29 cellular contexts compared by ENCODE assay signal in the genomic region with DNA sequence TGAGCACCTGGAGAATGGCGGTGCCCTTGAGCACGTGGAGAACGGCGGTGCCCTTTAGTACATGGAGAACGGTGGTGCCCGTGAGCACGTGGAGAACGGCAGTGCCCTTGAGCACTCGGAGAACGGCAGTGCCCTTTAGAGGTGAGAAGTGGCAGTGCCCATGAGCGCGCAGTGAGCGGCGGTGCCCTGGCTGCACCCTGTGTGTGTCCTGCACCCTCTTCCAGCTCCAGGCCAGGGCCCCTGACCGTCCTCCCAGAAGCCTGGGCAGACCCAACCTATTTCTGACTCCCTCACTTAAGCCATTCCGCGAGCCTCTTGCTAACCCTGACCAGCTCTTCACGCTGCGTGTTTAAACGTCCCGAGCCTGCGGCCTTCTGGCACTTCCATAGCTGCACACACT.
DNase-seq lines count a peak whose midpoint lies in the region; ATAC-seq and TF ChIP-seq lines count a peak whose summit lies in the region.
"Had no signal": no experiment of that assay in that cellular context is flagged by ENCODE, and none has a peak within 500 bp of the region (broad histone marks: within the 10 kb centered on the region; RNA-seq: fewer than 3 reads in every experiment).

No MANE protein-coding gene starts in this region.

- H3K36me3 Mint-ChIP-seq in activated T-cell treated with anti-CD3 and anti-CD28 coated beads, Interleukin-2, amount 50 U/mL, for 24 hours (ENCODE audit: low read depth), result peaks cover 1% of the 10 kb centered on the region
- peaks cover 2 to 8% of the 10 kb centered on the region in 2 donors for H3K36me3 Mint-ChIP-seq in activated T-cell treated with anti-CD3 and anti-CD28 coated beads, Interleukin-2, amount 50 U/mL, for 72 hours (ENCODE audit: insufficient read depth in 2 of 2)

- H3K4me1 Mint-ChIP-seq in activated T-cell treated with anti-CD3 and anti-CD28 coated beads, Interleukin-2, amount 50 U/mL, for 24 hours (ENCODE audit: low read depth), result peaks cover 2% of the 10 kb centered on the region
- no peaks in the 10 kb centered on the region for H3K4me1 Mint-ChIP-seq in activated T-cell treated with anti-CD3 and anti-CD28 coated beads, Interleukin-2, amount 50 U/mL, for 72 hours (ENCODE audit: low read depth)
- H3K4me1 Mint-ChIP-seq: GM23338 had no signal

- no peaks in the 10 kb centered on the region for H4K20me1 ChIP-seq in Karpas-422 (ENCODE audit: insufficient read depth, low read depth, low read length)

- no peak overlapping the region for H2AFZ ChIP-seq in Karpas-422 (ENCODE audit: low read length)
- H2AFZ ChIP-seq: GM23338 had no signal

- no peak overlapping the region for H3K27ac ChIP-seq in left lung
- H3K27ac ChIP-seq in sigmoid colon, result no peak overlapping the region
- H3K27ac ChIP-seq in Karpas-422 (ENCODE audit: low read length), result no peak overlapping the region
- H3K27ac ChIP-seq: A549, adrenal gland, brain microvascular endothelial cell, lower lobe of right lung, RWPE1, thoracic aorta had no signal

- WGBS in sigmoid colon, 2 donors, result 88 to 95% methylated on average over 22 of the region's 22 CpGs

- TF ChIP-seq EP300 in sigmoid colon (IDR thresholded peaks at IDR 0.05), result no peak

- H3K27ac Mint-ChIP-seq in activated T-cell treated with anti-CD3 and anti-CD28 coated beads, Interleukin-2, amount 50 U/mL, for 24 hours, result no peak overlapping the region
- H3K27ac Mint-ChIP-seq in activated T-cell treated with anti-CD3 and anti-CD28 coated beads, Interleukin-2, amount 50 U/mL, for 72 hours, result no peak overlapping the region
- H3K27ac Mint-ChIP-seq: activated T-helper 1 cell treated with anti-CD3 and anti-CD28 coated beads, Interleukin-12 subunit alpha, Interleukin-12 subunit beta, Interleukin-2, Interleukin-4 antibody, amounts not matched to agents 30 ng/mL and 10 ng/mL and 1 ng/mL, durations not matched to agents 14 hours and 24 hours and 36 hours; CD4-positive, alpha-beta memory T cell; GM23338; nephron progenitor cell had no signal

- no peaks in the 10 kb centered on the region for H3K79me2 ChIP-seq in Karpas-422 (ENCODE audit: low read length)

- H3K9me2 ChIP-seq in Karpas-422 (replicated peaks; ENCODE audit: insufficient read depth, low read length), result no peaks in the 10 kb centered on the region
- H3K9me2 ChIP-seq: SK-N-SH had no signal

- intact Hi-C loops in left lung (cut with DNase I), result no loop called here
- intact Hi-C loops in sigmoid colon (cut with DNase I), result no loop called here

- no peak overlapping the region for H3K4me3 ChIP-seq in left lung
- H3K4me3 ChIP-seq in sigmoid colon, result no peak overlapping the region
- H3K4me3 ChIP-seq in Karpas-422 (ENCODE audit: low read length), result no peak overlapping the region
- H3K4me3 ChIP-seq: A549, adrenal gland, GM23338, lower lobe of right lung, mucosa of descending colon, thoracic aorta had no signal

- H3K4me1 ChIP-seq in left lung, result peaks cover 0 to 5% of the 10 kb centered on the region in 2 donors
- H3K4me1 ChIP-seq in sigmoid colon, result peaks cover 0 to 7% (median 0%) of the 10 kb centered on the region in 4 donors
- no peaks in the 10 kb centered on the region for H3K4me1 ChIP-seq in Karpas-422 (ENCODE audit: low read length)
- H3K4me1 ChIP-seq: A549, adrenal gland had no signal

- H3K27me3 ChIP-seq in left lung (peaks cover 0 to 8% of the 10 kb centered on the region in 2 donors), sigmoid colon (no peaks in the 10 kb centered on the region), Karpas-422 (ENCODE audit: low read length) (no peaks in the 10 kb centered on the region)
- H3K27me3 ChIP-seq: adrenal gland, brain microvascular endothelial cell had no signal

- no peak for TF ChIP-seq POLR2A in sigmoid colon (IDR thresholded peaks at IDR 0.05)

- ATAC-seq in activated T-cell treated with anti-CD3 and anti-CD28 coated beads, Interleukin-2, amount 50 U/mL, for 72 hours (replicated peaks in 1 of 2), result no peak
- no peak for ATAC-seq in left lung
- ATAC-seq: A549, GM23338, lower lobe of right lung, mucosa of descending colon had no signal

- peaks cover 5% of the 10 kb centered on the region for H3K27me3 Mint-ChIP-seq in activated T-cell treated with anti-CD3 and anti-CD28 coated beads, Interleukin-2, amount 50 U/mL, for 24 hours
- peaks cover under 1% of the 10 kb centered on the region for H3K27me3 Mint-ChIP-seq in activated T-cell treated with anti-CD3 and anti-CD28 coated beads, Interleukin-2, amount 50 U/mL, for 72 hours (ENCODE audit: low read depth)
- H3K27me3 Mint-ChIP-seq: CD4-positive, alpha-beta memory T cell had no signal

- TF ChIP-seq CTCF in left lung (IDR thresholded peaks at IDR 0.05) (no peak), sigmoid colon (IDR thresholded peaks at IDR 0.05) (no peak)

- no peak overlapping the region for H3K4me2 ChIP-seq in Karpas-422 (ENCODE audit: low read depth, low read length, poor library complexity, severe bottlenecking)
- H3K4me2 ChIP-seq: A549, GM23338, SK-N-SH had no signal

- H3K9me3 ChIP-seq in left lung (peaks cover 0 to 19% of the 10 kb centered on the region in 2 donors), sigmoid colon (no peaks in the 10 kb centered on the region), Karpas-422 (ENCODE audit: low read length) (peaks cover 9% of the 10 kb centered on the region)
- H3K9me3 ChIP-seq: A549, adrenal gland, lower lobe of right lung, SK-N-SH, thoracic aorta had no signal

- H3K9me3 Mint-ChIP-seq in activated T-cell treated with anti-CD3 and anti-CD28 coated beads, Interleukin-2, amount 50 U/mL, for 24 hours, result peaks cover 8% of the 10 kb centered on the region
- H3K9me3 Mint-ChIP-seq in activated T-cell treated with anti-CD3 and anti-CD28 coated beads, Interleukin-2, amount 50 U/mL, for 72 hours, result peaks cover 4% of the 10 kb centered on the region in 2 donors

- no peak overlapping the region for H3K9ac ChIP-seq in Karpas-422 (ENCODE audit: low read length)
- H3K9ac ChIP-seq: SK-N-SH had no signal

- H3K4me3 Mint-ChIP-seq in activated T-cell treated with anti-CD3 and anti-CD28 coated beads, Interleukin-2, amount 50 U/mL, for 24 hours, result no peak overlapping the region
- H3K4me3 Mint-ChIP-seq in activated T-cell treated with anti-CD3 and anti-CD28 coated beads, Interleukin-2, amount 50 U/mL, for 72 hours, result no peak overlapping the region
- H3K4me3 Mint-ChIP-seq: activated T-helper 1 cell treated with anti-CD3 and anti-CD28 coated beads, Interleukin-12 subunit alpha, Interleukin-12 subunit beta, Interleukin-2, Interleukin-4 antibody, amounts not matched to agents 30 ng/mL and 10 ng/mL and 1 ng/mL, durations not matched to agents 14 hours and 24 hours and 36 hours; CD4-positive, alpha-beta memory T cell; GM23338; nephron progenitor cell had no signal

- H3K36me3 ChIP-seq in left lung (no peaks in the 10 kb centered on the region), sigmoid colon (no peaks in the 10 kb centered on the region), Karpas-422 (ENCODE audit: insufficient read depth, low read length) (no peaks in the 10 kb centered on the region)
- H3K36me3 ChIP-seq: adrenal gland, brain microvascular endothelial cell, lower lobe of right lung, thoracic aorta had no signal

- DNase-seq in activated T-cell treated with anti-CD3 and anti-CD28 coated beads, Interleukin-2, amount 50 U/mL, for 24 hours, result peak; percentile 5
- DNase-seq in activated T-cell treated with anti-CD3 and anti-CD28 coated beads, Interleukin-2, amount 50 U/mL, for 72 hours, result no peak
- DNase-seq in D341Med (ENCODE audit: low spot score), result peak; percentile 11
- peak; percentile 22 to 67 for DNase-seq in left lung
- DNase-seq in sigmoid colon, result peak; percentile 57
- DNase-seq in NCI-H1092 (lab: John Stamatoyannopoulos, UW), result no peak
- no peak for DNase-seq in activated CD4-positive, alpha-beta T cell treated with anti-CD3 and anti-CD28 coated beads, Interleukin-2, amount 50 U/mL, for 48 hours
- no peak for DNase-seq in Karpas-422
- DNase-seq: AML-193; brain microvascular endothelial cell; CD4-positive, alpha-beta memory T cell; effector CD8-positive, alpha-beta T cell; EL; glutamatergic neuron; kidney; mucosa of descending colon; MV-4-11; NCI-H146; nephron progenitor cell; SK-N-SH; stimulated activated naive CD4-positive, alpha-beta T cell; T-helper 2 cell had no signal

Comparison
In these comparisons a context has a peak if more than half of its experiments do, and no peak if none do; other contexts are left out.
1. DNase-seq: peak in activated T-cell treated with anti-CD3 and anti-CD28 coated beads, Interleukin-2, amount 50 U/mL, for 24 hours (single experiment), D341Med (single experiment), left lung (2 of 2) and sigmoid colon (single experiment); none in activated T-cell treated with anti-CD3 and anti-CD28 coated beads, Interleukin-2, amount 50 U/mL, for 72 hours (0 of 2), NCI-H1092 (single experiment), activated CD4-positive, alpha-beta T cell treated with anti-CD3 and anti-CD28 coated beads, Interleukin-2, amount 50 U/mL, for 48 hours (0 of 2) and Karpas-422 (single experiment).